ENCODE assay signal across 22 cellular contexts in the genomic region with DNA sequence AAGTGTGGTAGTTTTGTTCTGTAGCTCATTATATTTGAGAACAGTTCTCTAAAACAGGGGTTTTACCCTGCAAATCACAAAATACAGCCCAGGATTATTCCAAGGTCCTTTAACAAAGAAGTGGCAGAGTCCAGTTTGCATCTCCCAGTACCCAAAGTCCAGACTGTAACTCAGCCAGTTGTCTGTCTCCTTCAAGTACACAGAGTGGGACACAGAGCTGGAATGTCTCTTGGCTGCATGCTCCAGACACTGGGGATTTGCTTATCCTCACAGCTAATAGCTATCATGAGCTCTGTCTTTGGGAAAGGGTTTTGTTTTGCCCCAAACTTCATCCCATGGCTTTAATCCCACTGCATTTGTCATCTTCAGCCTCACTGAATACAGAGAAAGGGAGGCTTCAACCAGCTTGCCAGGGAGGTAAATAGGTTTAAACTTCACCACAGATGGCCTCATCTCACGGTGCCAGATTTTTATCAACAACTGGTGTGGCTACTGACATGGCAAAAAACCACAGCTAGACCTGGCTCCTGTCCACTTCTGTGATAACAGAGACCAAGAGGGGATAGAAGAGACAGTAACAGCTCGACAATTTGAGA.
DNase-seq lines count a peak whose midpoint lies in the region; ATAC-seq and TF ChIP-seq lines count a peak whose summit lies in the region.
"Had no signal": no experiment of that assay in that cellular context is flagged by ENCODE, and none has a peak within 500 bp of the region (broad histone marks: within the 10 kb centered on the region; RNA-seq: fewer than 3 reads in every experiment).

No MANE protein-coding gene starts in this region.

- peaks cover 48% of the 10 kb centered on the region for H3K4me1 Mint-ChIP-seq in neural progenitor cell

- H3K36me3 ChIP-seq in SK-N-SH (replicated peaks in 1 of 2; ENCODE audit: control insufficient read depth in 1 of 2, insufficient read depth in 2 of 2, low read length in 1 of 2) (no peaks in the 10 kb centered on the region), neural progenitor cell (no peaks in the 10 kb centered on the region), esophagus muscularis mucosa (no peaks in the 10 kb centered on the region)
- H3K36me3 ChIP-seq: stomach had no signal

- H3K4me3 ChIP-seq in SK-N-SH (ENCODE audit: low read depth in 2 of 2, low read length in 1 of 2) (no peak overlapping the region), neural progenitor cell (no peak overlapping the region), esophagus muscularis mucosa (no peak overlapping the region)
- H3K4me3 ChIP-seq: GM12878, psoas muscle, stomach had no signal

- H3K4me1 ChIP-seq in SK-N-SH (ENCODE audit: control insufficient read depth in 1 of 2, insufficient read depth in 2 of 2, low read depth in 1 of 2, low read length in 1 of 2), result peaks cover 0 to 5% of the 10 kb centered on the region in 2 experiments; a peak in 1 of 4 replicates
- peaks cover 41% of the 10 kb centered on the region for H3K4me1 ChIP-seq in neural progenitor cell
- H3K4me1 ChIP-seq in esophagus muscularis mucosa, result peaks cover 0 to 16% (median 7%) of the 10 kb centered on the region in 4 donors
- H3K4me1 ChIP-seq: psoas muscle had no signal

- H3K9me3 ChIP-seq in SK-N-SH (no peaks in the 10 kb centered on the region), neural progenitor cell (ENCODE audit: low read depth) (no peaks in the 10 kb centered on the region), esophagus muscularis mucosa (peaks cover 0 to 3% (median 0%) of the 10 kb centered on the region in 4 donors)
- H3K9me3 ChIP-seq: psoas muscle had no signal

- H3K36me3 Mint-ChIP-seq in neural progenitor cell, result no peaks in the 10 kb centered on the region
- H3K36me3 Mint-ChIP-seq: natural killer cell treated with Interleukin-12 subunit alpha and Interleukin-12 subunit beta and Interleukin-15 and Interleukin-18, amount 100 ng/mL, for 72 hours had no signal

- TF ChIP-seq EP300 in SK-N-SH (IDR thresholded peaks at IDR 0.05; ENCODE audit: borderline replicate concordance in 1 of 2, low read depth in 1 of 2, low read length in 1 of 2) (no peak), esophagus muscularis mucosa (IDR thresholded peaks at IDR 0.05) (no peak)

- peak overlapping the region; percentile 15 for H3K27ac Mint-ChIP-seq in neural progenitor cell
- H3K27ac Mint-ChIP-seq: dendritic cell treated with granulocyte-macrophage colony-stimulating factor and Interleukin-4, amounts not matched to agents 40 ng/mL and 50 ng/mL, for 4 days; natural killer cell treated with Interleukin-12 subunit alpha and Interleukin-12 subunit beta and Interleukin-15 and Interleukin-18, amount 100 ng/mL, for 72 hours had no signal

- H3K4me2 ChIP-seq in SK-N-SH (no peak overlapping the region), neural progenitor cell (no peak overlapping the region)

- H3K9me3 Mint-ChIP-seq in neural progenitor cell, result peaks cover 4% of the 10 kb centered on the region
- H3K9me3 Mint-ChIP-seq: dendritic cell treated with granulocyte-macrophage colony-stimulating factor and Interleukin-4, amounts not matched to agents 40 ng/mL and 50 ng/mL, for 4 days; natural killer cell treated with Interleukin-12 subunit alpha and Interleukin-12 subunit beta and Interleukin-15 and Interleukin-18, amount 100 ng/mL, for 72 hours had no signal

- TF ChIP-seq POLR2A in esophagus muscularis mucosa (IDR thresholded peaks at IDR 0.05; ENCODE audit: low read depth), result no peak

- no peak for TF ChIP-seq RAD21 in SK-N-SH (IDR thresholded peaks at IDR 0.05; ENCODE audit: low read length)

- no peak overlapping the region for H3K4me3 Mint-ChIP-seq in neural progenitor cell
- H3K4me3 Mint-ChIP-seq: dendritic cell treated with granulocyte-macrophage colony-stimulating factor and Interleukin-4, amounts not matched to agents 40 ng/mL and 50 ng/mL, for 4 days; natural killer cell treated with Interleukin-12 subunit alpha and Interleukin-12 subunit beta and Interleukin-15 and Interleukin-18, amount 100 ng/mL, for 72 hours had no signal

- peak; percentile 10 for DNase-seq in SK-N-SH
- DNase-seq in NCI-H1694 (lab: John Stamatoyannopoulos, UW), result peak; percentile 30
- DNase-seq in astrocyte of the hippocampus (ENCODE audit: low read depth, low spot score), result peak; percentile 63
- peak; percentile 81 for DNase-seq in neural progenitor cell (ENCODE audit: low spot score)
- no peak for DNase-seq in RPMI8226
- DNase-seq in SW 1271 (lab: John Stamatoyannopoulos, UW), result no peak
- DNase-seq in esophagus muscularis mucosa (ENCODE audit: extremely low spot score), result no peak
- DNase-seq: activated CD4-positive, alpha-beta T cell treated with anti-CD3 and anti-CD28 coated beads, Interleukin-2, amount 50 U/mL, for 1 hour; Kasumi-1; NCI-H1436; NCI-H226; NK-92 treated with Interleukin-12 subunit alpha and Interleukin-12 subunit beta, amount 100 ng/mL, for 24 hours; psoas muscle; small intestine; stimulated activated CD4-positive, alpha-beta T cell treated with anti-CD3 and anti-CD28 coated beads, Interleukin-4, amount 100 ng/mL, for 24 hours; stomach; trophoblast cell had no signal

- H2AFZ ChIP-seq in SK-N-SH (ENCODE audit: low read depth) (no peak overlapping the region), neural progenitor cell (replicated peaks) (no peak overlapping the region)

- 0% methylated on average over 2 of the region's 2 CpGs for WGBS in SK-N-SH (ENCODE audit: low lambda C conversion rate)
- WGBS in esophagus muscularis mucosa, result 33% methylated on average over 2 of the region's 2 CpGs

- POLR2A ChIA-PET in SK-N-SH (lab: Yijun Ruan, JAX), result no interaction called here

- H3K27me3 Mint-ChIP-seq in neural progenitor cell (ENCODE audit: insufficient read depth, low read depth), result peaks cover 7% of the 10 kb centered on the region
- H3K27me3 Mint-ChIP-seq: dendritic cell treated with granulocyte-macrophage colony-stimulating factor and Interleukin-4, amounts not matched to agents 40 ng/mL and 50 ng/mL, for 4 days had no signal

- H3K27ac ChIP-seq in SK-N-SH (ENCODE audit: low read depth in 2 of 2, low read length in 1 of 2) (no peak overlapping the region), neural progenitor cell (no peak overlapping the region), esophagus muscularis mucosa (replicated peaks in 1 of 4) (no peak overlapping the region)
- H3K27ac ChIP-seq: 22Rv1, psoas muscle, stomach had no signal

- no peak for ATAC-seq in SK-N-SH treated with all-trans-retinoic acid at 6 μM for 48 hours
- ATAC-seq: GM12878; natural killer cell treated with Interleukin-12 subunit alpha and Interleukin-12 subunit beta and Interleukin-15 and Interleukin-18, amount 100 ng/mL, for 72 hours; psoas muscle had no signal

- TF ChIP-seq CTCF in SK-N-SH (IDR thresholded peaks at IDR 0.05), result no peak
- no peak for TF ChIP-seq CTCF in neural progenitor cell (IDR thresholded peaks at IDR 0.05)
- TF ChIP-seq CTCF in esophagus muscularis mucosa (IDR thresholded peaks at IDR 0.05), result no peak

- H4K20me1 ChIP-seq in SK-N-SH (ENCODE audit: insufficient read depth) (no peaks in the 10 kb centered on the region), neural progenitor cell (ENCODE audit: low read depth) (peaks cover 3% of the 10 kb centered on the region)

- H3K79me2 ChIP-seq in SK-N-SH (ENCODE audit: insufficient read depth) (no peaks in the 10 kb centered on the region), neural progenitor cell (ENCODE audit: low read depth) (no peaks in the 10 kb centered on the region)

- intact Hi-C loops in esophagus muscularis mucosa (cut with DNase I), result no loop called here

- no peaks in the 10 kb centered on the region for H3K27me3 ChIP-seq in SK-N-SH (ENCODE audit: insufficient read depth)
- H3K27me3 ChIP-seq in neural progenitor cell, result no peaks in the 10 kb centered on the region
- H3K27me3 ChIP-seq in esophagus muscularis mucosa, result no peaks in the 10 kb centered on the region
- H3K27me3 ChIP-seq: stomach had no signal

- CTCF ChIA-PET in SK-N-SH (lab: Yijun Ruan, JAX), result interaction anchor here (1.0 to 1.3 kb wide), 2 partner anchors 10 to 11 kb away, joined by 3 to 5 read pairs; no protein-coding TSS in a partner anchor

- H3K9ac ChIP-seq in SK-N-SH, result no peak overlapping the region
- no peak overlapping the region for H3K9ac ChIP-seq in neural progenitor cell

- H3F3A ChIP-seq in SK-N-SH (replicated peaks; ENCODE audit: insufficient read depth) (no peaks in the 10 kb centered on the region), neural progenitor cell (ENCODE audit: low read depth) (peaks cover 23% of the 10 kb centered on the region)

- no peaks in the 10 kb centered on the region for H3K9me2 ChIP-seq in SK-N-SH

TF ChIP-seq in SK-N-SH, 30 proteins besides CTCF, POLR2A, EP300 and RAD21:
- no peak for TF ChIP-seq RXRA (IDR thresholded peaks at IDR 0.05; ENCODE audit: borderline replicate concordance, low read depth)
- TF ChIP-seq GATA2 (CRISPR knock-in tag; IDR thresholded peaks at IDR 0.05), result 0 out of 2 replicates have a peak, but pooled peaks have one; percentile 23

TF ChIP-seq in SK-N-SH treated with all-trans-retinoic acid at 6 μM for 48 hours, 23 proteins besides CTCF, POLR2A, EP300 and RAD21 (continues in another document):
- TF ChIP-seq ARNTL (CRISPR knock-in tag; IDR thresholded peaks at IDR 0.05; ENCODE audit: borderline replicate concordance, low read depth) (no peak), OSR1 (CRISPR knock-in tag; IDR thresholded peaks at IDR 0.05) (no peak), PPARA (CRISPR knock-in tag; IDR thresholded peaks at IDR 0.05; ENCODE audit: borderline replicate concordance) (no peak), GLIS3 (CRISPR knock-in tag; IDR thresholded peaks at IDR 0.05) (no peak)
- TF ChIP-seq, protein P1, sequence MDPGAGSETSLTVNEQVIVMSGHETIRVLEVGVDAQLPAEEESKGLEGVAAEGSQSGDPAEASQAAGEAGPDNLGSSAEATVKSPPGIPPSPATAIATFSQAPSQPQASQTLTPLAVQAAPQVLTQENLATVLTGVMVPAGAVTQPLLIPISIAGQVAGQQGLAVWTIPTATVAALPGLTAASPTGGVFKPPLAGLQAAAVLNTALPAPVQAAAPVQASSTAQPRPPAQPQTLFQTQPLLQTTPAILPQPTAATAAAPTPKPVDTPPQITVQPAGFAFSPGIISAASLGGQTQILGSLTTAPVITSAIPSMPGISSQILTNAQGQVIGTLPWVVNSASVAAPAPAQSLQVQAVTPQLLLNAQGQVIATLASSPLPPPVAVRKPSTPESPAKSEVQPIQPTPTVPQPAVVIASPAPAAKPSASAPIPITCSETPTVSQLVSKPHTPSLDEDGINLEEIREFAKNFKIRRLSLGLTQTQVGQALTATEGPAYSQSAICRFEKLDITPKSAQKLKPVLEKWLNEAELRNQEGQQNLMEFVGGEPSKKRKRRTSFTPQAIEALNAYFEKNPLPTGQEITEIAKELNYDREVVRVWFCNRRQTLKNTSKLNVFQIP (CRISPR knock-in tag; IDR thresholded peaks at IDR 0.05; ENCODE audit: borderline replicate concordance, low read depth), result no peak

Comparison
In these comparisons a context has a peak if more than half of its experiments do, and no peak if none do; other contexts are left out.
1. DNase-seq: peak in SK-N-SH (single experiment), NCI-H1694 (single experiment), astrocyte of the hippocampus (single experiment) and neural progenitor cell (single experiment); none in RPMI8226 (single experiment), SW 1271 (0 of 2) and esophagus muscularis mucosa (single experiment).